Comparison of ENCODE assay signal across 8 cellular contexts in the genomic region with DNA sequence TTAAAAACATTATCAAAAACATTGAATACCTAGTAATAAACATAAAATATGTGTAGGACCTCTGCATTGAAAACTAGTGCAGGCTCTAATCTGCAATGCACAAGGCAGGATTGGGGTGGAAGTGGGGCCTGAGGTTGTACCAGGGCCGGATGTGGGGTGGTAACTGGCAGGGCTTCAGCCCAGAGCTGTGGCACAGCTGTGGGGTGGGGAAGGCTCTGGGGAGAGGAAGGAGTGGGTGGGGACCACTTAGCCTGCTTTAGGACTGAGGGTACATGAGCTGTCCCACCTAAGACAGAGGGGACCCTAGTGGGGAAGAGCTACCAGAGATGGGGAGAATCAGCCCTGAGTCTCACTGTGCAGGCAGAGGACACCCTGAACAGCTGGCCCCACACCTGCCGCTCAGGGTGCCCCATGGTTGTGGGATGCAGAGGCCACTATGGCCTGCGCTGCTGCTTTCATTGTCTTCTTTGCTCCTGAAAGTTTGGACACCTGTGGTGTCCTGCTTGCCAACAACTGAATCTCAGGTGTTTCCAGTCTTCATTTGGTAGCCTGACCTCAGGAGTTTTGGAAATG.
DNase-seq lines count a peak whose midpoint lies in the region; ATAC-seq and TF ChIP-seq lines count a peak whose summit lies in the region.

No MANE protein-coding gene starts in this region.

- H3K9me3 ChIP-seq in adrenal gland (replicated peaks in 1 of 3), result no peaks in the 10 kb centered on the region

- no peaks in the 10 kb centered on the region for H3K27me3 ChIP-seq in adrenal gland

- peaks cover 40% of the 10 kb centered on the region for H3K4me1 Mint-ChIP-seq in activated T-cell treated with anti-CD3 and anti-CD28 coated beads, Interleukin-2, amount 50 U/mL, for 72 hours (ENCODE audit: low read depth)
- peaks cover 5% of the 10 kb centered on the region for H3K4me1 Mint-ChIP-seq in endothelial cell (ENCODE audit: unreplicated experiment)

- H3K4me3 Mint-ChIP-seq in activated T-cell treated with anti-CD3 and anti-CD28 coated beads, Interleukin-2, amount 50 U/mL, for 72 hours, result peak overlapping the region in 1 of 2 donors; percentile 51
- no peak overlapping the region for H3K4me3 Mint-ChIP-seq in endothelial cell (ENCODE audit: unreplicated experiment)

- TF ChIP-seq CTCF in endothelial cell (IDR thresholded peaks at IDR 0.05; ENCODE audit: unreplicated experiment) (no peak), adrenal gland (IDR thresholded peaks at IDR 0.05) (no peak)

- intact Hi-C loops in adrenal gland (cut with DNase I), result no loop called here

- peak; percentile 96 for DNase-seq in Jurkat, Clone E6-1 (ENCODE audit: low read depth, low spot score)
- peak; percentile 51 to 58 for DNase-seq in activated T-cell treated with anti-CD3 and anti-CD28 coated beads, Interleukin-2, amount 50 U/mL, for 72 hours
- DNase-seq in stimulated activated CD8-positive, alpha-beta memory T cell treated with anti-CD3 and anti-CD28 coated beads, Interleukin-2, amount 100 ng/mL, for 1 hour (ENCODE audit: low read depth in 2 of 2), result peak; percentile 30 to 33
- DNase-seq in endothelial cell (ENCODE audit: low spot score) (no peak), nucleus accumbens (lab: John Stamatoyannopoulos, UW) (no peak), adrenal gland (no peak), GM19238 (ENCODE audit: insufficient read length, low spot score) (no peak)

- H3K27ac Mint-ChIP-seq in activated T-cell treated with anti-CD3 and anti-CD28 coated beads, Interleukin-2, amount 50 U/mL, for 72 hours, result no peak overlapping the region
- H3K27ac Mint-ChIP-seq in endothelial cell (ENCODE audit: unreplicated experiment), result no peak overlapping the region

- no peaks in the 10 kb centered on the region for H3K36me3 ChIP-seq in adrenal gland (replicated peaks in 1 of 2)

- no peaks in the 10 kb centered on the region for H3K9me3 Mint-ChIP-seq in activated T-cell treated with anti-CD3 and anti-CD28 coated beads, Interleukin-2, amount 50 U/mL, for 72 hours
- H3K9me3 Mint-ChIP-seq in endothelial cell (ENCODE audit: unreplicated experiment), result no peaks in the 10 kb centered on the region

- TF ChIP-seq POLR2A in adrenal gland (IDR thresholded peaks at IDR 0.05), result no peak

- no peaks in the 10 kb centered on the region for H3K36me3 Mint-ChIP-seq in activated T-cell treated with anti-CD3 and anti-CD28 coated beads, Interleukin-2, amount 50 U/mL, for 72 hours (ENCODE audit: insufficient read depth in 2 of 2)
- H3K36me3 Mint-ChIP-seq in endothelial cell (ENCODE audit: low read depth, unreplicated experiment), result no peaks in the 10 kb centered on the region

- WGBS in adrenal gland, 4 donors, result 82 to 91% (median 87%) methylated on average over 2 to 3 of the region's 3 CpGs

- no peak overlapping the region for H3K4me3 ChIP-seq in Jurkat, Clone E6-1 (ENCODE audit: low read length)
- no peak overlapping the region for H3K4me3 ChIP-seq in adrenal gland

- peak; percentile 54 for ATAC-seq in GM19468 (IDR thresholded peaks at IDR 0.05; ENCODE audit: extremely low read depth, unreplicated experiment)
- peak; percentile 85 to 90 for ATAC-seq in activated T-cell treated with anti-CD3 and anti-CD28 coated beads, Interleukin-2, amount 50 U/mL, for 72 hours (replicated peaks in 1 of 2)

- no peak overlapping the region for H3K27ac ChIP-seq in adrenal gland

- no peaks in the 10 kb centered on the region for H3K27me3 Mint-ChIP-seq in activated T-cell treated with anti-CD3 and anti-CD28 coated beads, Interleukin-2, amount 50 U/mL, for 72 hours (ENCODE audit: low read depth)
- H3K27me3 Mint-ChIP-seq in endothelial cell (ENCODE audit: unreplicated experiment), result no peaks in the 10 kb centered on the region

- H3K4me1 ChIP-seq in adrenal gland (replicated peaks in 1 of 2), result no peaks in the 10 kb centered on the region

Comparison
In these comparisons a context has a peak if more than half of its experiments do, and no peak if none do; other contexts are left out.
1. DNase-seq: peak in Jurkat, Clone E6-1 (single experiment), activated T-cell treated with anti-CD3 and anti-CD28 coated beads, Interleukin-2, amount 50 U/mL, for 72 hours (2 of 2) and stimulated activated CD8-positive, alpha-beta memory T cell treated with anti-CD3 and anti-CD28 coated beads, Interleukin-2, amount 100 ng/mL, for 1 hour (2 of 2); none in endothelial cell (single experiment), nucleus accumbens (0 of 56), adrenal gland (0 of 7) and GM19238 (single experiment).